Comparison of ENCODE assay signal across 22 cellular contexts in genomic region chr3:14464521-14464920, GRCh38.
"Had no signal": no experiment of that assay in that cellular context is flagged by ENCODE, and none has a peak within 500 bp of the region (broad histone marks: within the 10 kb centered on the region; RNA-seq: fewer than 3 reads in every experiment).

No MANE protein-coding gene starts in this region.

- H3K27me3 ChIP-seq: MG63 had no signal

- H3K9ac ChIP-seq: SK-N-SH had no signal

- H3K4me3 Mint-ChIP-seq: IgD-negative memory B cell had no signal

- H3K9me3 Mint-ChIP-seq: IgD-negative memory B cell had no signal

- DNase-seq: KBM-7, MG63, NCI-H1092, NCI-H1105 treated with DMSO at 0.1 percent for 48 hours, NCI-H1417 treated with DMSO at 0.1 percent for 48 hours, NCI-H146, NCI-H1694 treated with DMSO at 0.1 percent for 48 hours, NCI-H1930, NCI-H2081, NCI-H2107, NCI-H2171, NCI-H226, NCI-H446, NCI-H510A, NCI-H524 treated with DMSO at 0.1 percent for 48 hours, NCI-H69, NCI-H774, RPMI8226, SHP77, SK-N-SH had no signal

- H3K9me3 ChIP-seq: MG63, SK-N-SH had no signal

- H3K4me2 ChIP-seq: SK-N-SH had no signal

- H3K36me3 ChIP-seq: MG63 had no signal

- H3K4me3 ChIP-seq: MG63 had no signal

- H3K27me3 Mint-ChIP-seq: IgD-negative memory B cell had no signal

- FAIRE-seq: RCC 7860 had no signal
